Comparison of ENCODE assay signal across 13 cellular contexts in the genomic region with DNA sequence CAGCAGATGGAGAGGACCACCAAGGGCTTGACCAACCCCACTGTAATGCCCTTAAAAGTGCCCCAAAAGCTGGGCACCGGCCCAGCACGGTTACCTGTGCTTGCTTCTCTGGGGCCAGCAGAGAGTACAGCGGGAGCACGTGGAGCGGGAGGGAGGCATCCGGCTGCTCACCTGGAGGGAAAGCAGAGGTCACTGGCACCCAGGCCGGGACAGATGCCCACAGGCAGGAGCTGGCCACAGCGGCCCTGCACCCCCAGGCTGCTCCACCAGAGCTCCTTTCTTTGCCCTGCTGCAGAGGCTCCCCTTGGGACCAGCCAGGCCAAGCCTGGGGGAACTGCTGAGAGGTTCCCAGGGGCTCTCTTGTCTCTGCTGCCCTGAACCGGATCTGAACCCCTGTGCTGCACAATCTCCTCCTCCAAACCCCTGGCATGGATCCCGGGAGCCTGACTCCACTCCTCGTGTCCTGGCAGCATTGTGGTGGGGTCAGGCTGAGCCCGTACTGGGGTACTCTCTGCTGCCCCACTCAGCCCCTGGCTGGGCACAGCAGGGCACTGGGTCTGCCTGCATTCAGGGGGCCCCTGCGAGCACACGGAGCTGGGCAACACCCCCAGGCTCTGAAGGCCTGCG. TPM values are rescaled to one million over a fixed set of nuclear protein-coding genes. Genes with fewer than 3 reads are reported as not detected.
DNase-seq lines count a peak whose midpoint lies in the region; ATAC-seq and TF ChIP-seq lines count a peak whose summit lies in the region.
"Had no signal": no experiment of that assay in that cellular context is flagged by ENCODE, and none has a peak within 500 bp of the region (broad histone marks: within the 10 kb centered on the region; RNA-seq: fewer than 3 reads in every experiment).

No MANE protein-coding gene starts in this region.

- H3K27ac ChIP-seq in upper lobe of right lung = no peak overlapping the region
- H3K27ac ChIP-seq in left lung = no peak overlapping the region

- no peak overlapping the region for H3K27ac Mint-ChIP-seq in activated naive CD8-positive, alpha-beta T cell treated with anti-CD3 and anti-CD28 coated beads, Interleukin-2, amount 50 U/mL, for 24 hours
- H3K27ac Mint-ChIP-seq in activated naive CD8-positive, alpha-beta T cell treated with anti-CD3 and anti-CD28 coated beads for 36 hours = no peak overlapping the region

- peaks cover 28% of the 10 kb centered on the region for H3K36me3 Mint-ChIP-seq in activated naive CD8-positive, alpha-beta T cell treated with anti-CD3 and anti-CD28 coated beads, Interleukin-2, amount 50 U/mL, for 24 hours (ENCODE audit: low read depth)
- H3K36me3 Mint-ChIP-seq in activated naive CD8-positive, alpha-beta T cell treated with anti-CD3 and anti-CD28 coated beads for 36 hours = peaks cover 24% of the 10 kb centered on the region

- ATAC-seq in activated naive CD8-positive, alpha-beta T cell treated with anti-CD3 and anti-CD28 coated beads, Interleukin-2, amount 50 U/mL, for 24 hours = peak; percentile 22
- ATAC-seq in left lobe of liver = peak; percentile 50
- peak; percentile 24 for ATAC-seq in upper lobe of right lung
- ATAC-seq in left lung = no peak

- H3K9me3 Mint-ChIP-seq in activated naive CD8-positive, alpha-beta T cell treated with anti-CD3 and anti-CD28 coated beads, Interleukin-2, amount 50 U/mL, for 24 hours = no peaks in the 10 kb centered on the region
- no peaks in the 10 kb centered on the region for H3K9me3 Mint-ChIP-seq in activated naive CD8-positive, alpha-beta T cell treated with anti-CD3 and anti-CD28 coated beads for 36 hours

- H3K27me3 ChIP-seq in upper lobe of right lung (no peaks in the 10 kb centered on the region), left lung (no peaks in the 10 kb centered on the region)

- no peak for DNase-seq in activated naive CD8-positive, alpha-beta T cell treated with anti-CD3 and anti-CD28 coated beads, Interleukin-2, amount 50 U/mL, for 24 hours
- no peak for DNase-seq in activated naive CD8-positive, alpha-beta T cell treated with anti-CD3 and anti-CD28 coated beads for 36 hours
- DNase-seq in NCI-H2107 treated with DMSO at 0.1 percent for 48 hours (lab: John Stamatoyannopoulos, UW; ENCODE audit: unreplicated experiment) (peak; percentile 10), left lobe of liver (ENCODE audit: low spot score) (no peak), upper lobe of right lung (no peak), left lung (no peak)
- DNase-seq in stimulated activated CD4-positive, alpha-beta T cell treated with anti-CD3 and anti-CD28 coated beads, Interleukin-2, amount 100 ng/mL, for 48 hours = no peak
- DNase-seq: COR-L47, NCI-H1092, NCI-H2171, NCI-H446, NCI-H69, SIG-M5 had no signal

- H3K4me3 ChIP-seq in upper lobe of right lung (no peak overlapping the region), left lung (no peak overlapping the region)

- no peaks in the 10 kb centered on the region for H3K27me3 Mint-ChIP-seq in activated naive CD8-positive, alpha-beta T cell treated with anti-CD3 and anti-CD28 coated beads, Interleukin-2, amount 50 U/mL, for 24 hours
- no peaks in the 10 kb centered on the region for H3K27me3 Mint-ChIP-seq in activated naive CD8-positive, alpha-beta T cell treated with anti-CD3 and anti-CD28 coated beads for 36 hours

- H3K4me1 ChIP-seq in upper lobe of right lung (no peaks in the 10 kb centered on the region), left lung (no peaks in the 10 kb centered on the region)

- H3K4me3 Mint-ChIP-seq in activated naive CD8-positive, alpha-beta T cell treated with anti-CD3 and anti-CD28 coated beads, Interleukin-2, amount 50 U/mL, for 24 hours = no peak overlapping the region
- H3K4me3 Mint-ChIP-seq in activated naive CD8-positive, alpha-beta T cell treated with anti-CD3 and anti-CD28 coated beads for 36 hours = no peak overlapping the region

- intact Hi-C loops in upper lobe of right lung (cut with DNase I) (no loop called here), left lung (cut with DNase I) (no loop called here)

- H3K9me3 ChIP-seq in upper lobe of right lung (no peaks in the 10 kb centered on the region), left lung (no peaks in the 10 kb centered on the region)

- no peak for TF ChIP-seq CTCF in upper lobe of right lung (IDR thresholded peaks at IDR 0.05)
- no peak for TF ChIP-seq CTCF in left lung (IDR thresholded peaks at IDR 0.05)

- H3K36me3 ChIP-seq in upper lobe of right lung (peaks cover 79% of the 10 kb centered on the region), left lung (peaks cover 0 to 100% of the 10 kb centered on the region in 2 donors)

- H3K4me1 Mint-ChIP-seq in activated naive CD8-positive, alpha-beta T cell treated with anti-CD3 and anti-CD28 coated beads, Interleukin-2, amount 50 U/mL, for 24 hours = no peaks in the 10 kb centered on the region
- H3K4me1 Mint-ChIP-seq in activated naive CD8-positive, alpha-beta T cell treated with anti-CD3 and anti-CD28 coated beads for 36 hours = no peaks in the 10 kb centered on the region

RNA-seq across cellular contexts. Expression of a gene that starts 24.0 kb away (rescaled TPM):
- total RNA-seq in activated naive CD8-positive, alpha-beta T cell treated with anti-CD3 and anti-CD28 coated beads for 36 hours = 10 to 100 TPM; 51.0 to 51.2 TPM
- total RNA-seq in left lobe of liver = 6.3 TPM
- 14.6 TPM for total RNA-seq in upper lobe of right lung
- 10 to 100 TPM; 12.1 to 20.3 TPM for total RNA-seq in left lung

RNA-seq across cellular contexts. Expression of a gene that starts 28.5 kb away (rescaled TPM):
- 10 to 100 TPM; 32.8 to 33.3 TPM for total RNA-seq in activated naive CD8-positive, alpha-beta T cell treated with anti-CD3 and anti-CD28 coated beads for 36 hours
- total RNA-seq in left lobe of liver (7.4 TPM), upper lobe of right lung (8.2 TPM), left lung (10 to 100 TPM; 12.2 to 16.3 TPM)

RNA-seq across cellular contexts. Expression of a gene that starts 50.5 kb away (rescaled TPM):
- 100 to 1,000 TPM; 927 to 944 TPM for total RNA-seq in activated naive CD8-positive, alpha-beta T cell treated with anti-CD3 and anti-CD28 coated beads for 36 hours
- total RNA-seq in left lobe of liver (436 TPM), upper lobe of right lung (1,107 TPM), left lung (1,000 to 10,000 TPM in 1 of 2 donors, 100 to 1,000 TPM in 1; 933 to 1,095 TPM)
